9 cellular contexts compared by ENCODE assay signal in genomic region chr1:13809461-13810159, GRCh38.
DNase-seq lines count a peak whose midpoint lies in the region; ATAC-seq and TF ChIP-seq lines count a peak whose summit lies in the region.
"Had no signal": no experiment of that assay in that cellular context is flagged by ENCODE, and none has a peak within 500 bp of the region (broad histone marks: within the 10 kb centered on the region; RNA-seq: fewer than 3 reads in every experiment).

No MANE protein-coding gene starts in this region.

- POLR2A ChIA-PET in CD4-positive, alpha-beta memory T cell (lab: Charles Lee; ENCODE audit: partially characterized antibody): no interaction called here

- H3K4me2 ChIP-seq in BLaER1 (peak overlapping the region; percentile 81), OCI-LY3 (ENCODE audit: low read length) (no peak overlapping the region)

- H3K9ac ChIP-seq in BLaER1 (peak overlapping the region; percentile 67; the same call in 1 of the 2 replicates), OCI-LY3 (ENCODE audit: low read length) (no peak overlapping the region), endodermal cell (ENCODE audit: extremely low read depth, low read length, poor library complexity, severe bottlenecking) (no peak overlapping the region)

- peaks cover 74% of the 10 kb centered on the region for H3K4me1 ChIP-seq in BLaER1
- H3K4me1 ChIP-seq in CD4-positive, alpha-beta memory T cell (ENCODE audit: insufficient read depth, low read length): peaks cover 9% of the 10 kb centered on the region
- peaks cover 31% of the 10 kb centered on the region for H3K4me1 ChIP-seq in OCI-LY3 (ENCODE audit: low read length)
- H3K4me1 ChIP-seq in endodermal cell (ENCODE audit: control insufficient read depth, insufficient read depth, low read length): no peaks in the 10 kb centered on the region
- peaks cover 2 to 8% of the 10 kb centered on the region in 2 donors for H3K4me1 ChIP-seq in thyroid gland

- H3K36me3 ChIP-seq in BLaER1 (peaks cover 30% of the 10 kb centered on the region; the same call in 1 of the 2 replicates), OCI-LY3 (replicated peaks; ENCODE audit: low read depth, low read length) (peaks cover 11% of the 10 kb centered on the region), endodermal cell (ENCODE audit: control insufficient read depth, insufficient read depth, low read length) (no peaks in the 10 kb centered on the region), thyroid gland (no peaks in the 10 kb centered on the region)
- H3K36me3 ChIP-seq in CD4-positive, alpha-beta memory T cell (ENCODE audit: insufficient read depth, low read length): no peaks in the 10 kb centered on the region

- peak overlapping the region in 6 of 7 donors; percentile 28 to 82 (median 65) for H3K27ac Mint-ChIP-seq in CD4-positive, alpha-beta memory T cell
- no peak overlapping the region for H3K27ac Mint-ChIP-seq in endodermal cell

- H2AFZ ChIP-seq in OCI-LY3 (ENCODE audit: low read depth, low read length): no peak overlapping the region

- CTCF ChIA-PET in CD4-positive, alpha-beta memory T cell (lab: Charles Lee; ENCODE audit: partially characterized antibody): interaction anchor here (1.2 kb wide), 1 partner anchor 12 kb away, joined by 3 read pairs; no protein-coding TSS in a partner anchor

- peaks cover 32 to 65% (median 48%) of the 10 kb centered on the region in 4 donors for H3K4me1 Mint-ChIP-seq in CD4-positive, alpha-beta memory T cell
- no peaks in the 10 kb centered on the region for H3K4me1 Mint-ChIP-seq in endodermal cell

- H3K79me2 ChIP-seq in OCI-LY3 (ENCODE audit: low read length): 0 out of 2 replicates have a peak, but pooled peaks cover 4% of the 10 kb centered on the region

- no peak overlapping the region for H3K4me3 ChIP-seq in BLaER1
- no peak overlapping the region for H3K4me3 ChIP-seq in CD4-positive, alpha-beta memory T cell (ENCODE audit: low read length in 2 of 2)
- H3K4me3 ChIP-seq in OCI-LY3 (ENCODE audit: low read length): no peak overlapping the region
- H3K4me3 ChIP-seq in endodermal cell (ENCODE audit: low read length): no peak overlapping the region
- H3K4me3 ChIP-seq in thyroid gland (replicated peaks in 1 of 3): no peak overlapping the region

- peaks cover 4 to 19% of the 10 kb centered on the region in 2 donors for H3K36me3 Mint-ChIP-seq in CD4-positive, alpha-beta memory T cell
- H3K36me3 Mint-ChIP-seq in endodermal cell (ENCODE audit: low read depth): no peaks in the 10 kb centered on the region
- H3K36me3 Mint-ChIP-seq: activated naive CD4-positive, alpha-beta T cell treated with anti-CD3 and anti-CD28 coated beads, Interleukin-2, amount 50 U/mL, for 72 hours had no signal

- TF ChIP-seq CTCF in OCI-LY3 (IDR thresholded peaks at IDR 0.05; ENCODE audit: low read depth, low read length) (peak; percentile 30), endodermal cell (conservative IDR thresholded peaks at IDR 0.05) (peak; percentile 30), thyroid gland (IDR thresholded peaks at IDR 0.05) (no peak)

- no peak overlapping the region for H3K4me3 Mint-ChIP-seq in CD4-positive, alpha-beta memory T cell
- no peak overlapping the region for H3K4me3 Mint-ChIP-seq in endodermal cell

- peaks cover 24% of the 10 kb centered on the region; the same call in 1 of the 2 replicates for H4K20me1 ChIP-seq in BLaER1
- H4K20me1 ChIP-seq in OCI-LY3 (ENCODE audit: insufficient read depth, low read length): peaks cover 57% of the 10 kb centered on the region

- WGBS in endodermal cell (ENCODE audit: insufficient coverage in 1 of 2, insufficient read length in 1 of 2), 2 experiments: 91 to 92% methylated on average over 10 to 15 of the region's 15 CpGs
- WGBS in thyroid gland, 2 donors: 92 to 97% methylated on average over 15 of the region's 15 CpGs

- H3K9me3 Mint-ChIP-seq in CD4-positive, alpha-beta memory T cell: no peaks in the 10 kb centered on the region
- no peaks in the 10 kb centered on the region for H3K9me3 Mint-ChIP-seq in endodermal cell
- H3K9me3 Mint-ChIP-seq: activated naive CD4-positive, alpha-beta T cell treated with anti-CD3 and anti-CD28 coated beads, Interleukin-2, amount 50 U/mL, for 72 hours had no signal

- ATAC-seq in GM19328 (IDR thresholded peaks at IDR 0.05; ENCODE audit: unreplicated experiment): no peak

- no peaks in the 10 kb centered on the region for H3K27me3 ChIP-seq in BLaER1
- no peaks in the 10 kb centered on the region for H3K27me3 ChIP-seq in CD4-positive, alpha-beta memory T cell (ENCODE audit: insufficient read depth, low read length)
- H3K27me3 ChIP-seq in OCI-LY3 (ENCODE audit: low read depth, low read length): no peaks in the 10 kb centered on the region
- no peaks in the 10 kb centered on the region for H3K27me3 ChIP-seq in endodermal cell (ENCODE audit: control insufficient read depth, insufficient read depth, low read length, poor library complexity, severe bottlenecking)
- no peaks in the 10 kb centered on the region for H3K27me3 ChIP-seq in thyroid gland

- no peak for TF ChIP-seq POLR2A in thyroid gland (IDR thresholded peaks at IDR 0.05)

- no peaks in the 10 kb centered on the region for H3K27me3 Mint-ChIP-seq in CD4-positive, alpha-beta memory T cell
- H3K27me3 Mint-ChIP-seq in endodermal cell (ENCODE audit: insufficient read depth): peaks cover 5% of the 10 kb centered on the region

- H3K27ac ChIP-seq in BLaER1 (peak overlapping the region; percentile 78), OCI-LY3 (ENCODE audit: low read length) (no peak overlapping the region), endodermal cell (ENCODE audit: low read depth, low read length) (no peak overlapping the region), thyroid gland (no peak overlapping the region)
- no peak overlapping the region for H3K27ac ChIP-seq in CD4-positive, alpha-beta memory T cell (ENCODE audit: low read depth, low read length)

- intact Hi-C loops in CD4-positive, alpha-beta memory T cell (cut with micrococcal nuclease): no loop called here
- intact Hi-C loops in thyroid gland (cut with DNase I): loop anchor here (5.0 to 10.0 kb wide), 2 partner anchors 115 to 142 kb away; no protein-coding TSS in a partner anchor

- DNase-seq in CD4-positive, alpha-beta memory T cell: peak in 1 of 5 donors; percentile 56
- no peak for DNase-seq in endodermal cell
- DNase-seq in activated CD4-positive, CD25-positive, alpha-beta regulatory T cell treated with anti-CD3 and anti-CD28 coated beads, Interleukin-2, amount 50 U/mL, for 72 hours: no peak
- no peak for DNase-seq in thyroid gland
- DNase-seq: midbrain had no signal

- H3K9me3 ChIP-seq in BLaER1: no peaks in the 10 kb centered on the region
- H3K9me3 ChIP-seq in CD4-positive, alpha-beta memory T cell (ENCODE audit: control insufficient read depth in 1 of 2, low read length in 2 of 2): no peaks in the 10 kb centered on the region
- H3K9me3 ChIP-seq in OCI-LY3 (ENCODE audit: insufficient read depth, low read length): no peaks in the 10 kb centered on the region
- H3K9me3 ChIP-seq in endodermal cell (ENCODE audit: control insufficient read depth, low read length): no peaks in the 10 kb centered on the region
- no peaks in the 10 kb centered on the region for H3K9me3 ChIP-seq in thyroid gland

Comparison
In these comparisons a context has a peak if more than half of its experiments do, and no peak if none do; other contexts are left out.
1. CTCF ChIP-seq: peak in OCI-LY3 (single experiment) and endodermal cell (single experiment); none in thyroid gland (0 of 6).